In genomic region chr5:149128023-149128875, GRCh38 we compare ENCODE assay signal across 8 cellular contexts. TPM values are rescaled to one million over a fixed set of nuclear protein-coding genes. Genes with fewer than 3 reads are reported as not detected.
DNase-seq lines count a peak whose midpoint lies in the region; ATAC-seq and TF ChIP-seq lines count a peak whose summit lies in the region.

No MANE protein-coding gene starts in this region.

- H3K27me3 ChIP-seq in adipocyte (replicated peaks; ENCODE audit: control insufficient read depth, insufficient read depth, low read length) (no peaks in the 10 kb centered on the region), upper lobe of left lung (no peaks in the 10 kb centered on the region)

- peaks cover 58% of the 10 kb centered on the region for H3K4me1 ChIP-seq in adipocyte (ENCODE audit: control insufficient read depth, insufficient read depth, low read length)
- peaks cover 0 to 8% (median 2%) of the 10 kb centered on the region in 4 donors for H3K4me1 ChIP-seq in upper lobe of left lung

- H3K9me3 ChIP-seq in adipocyte (ENCODE audit: control insufficient read depth, low read length) = no peaks in the 10 kb centered on the region
- H3K9me3 ChIP-seq in upper lobe of left lung = no peaks in the 10 kb centered on the region

- no peak overlapping the region for H3K4me3 Mint-ChIP-seq in immature natural killer cell

- no peak for TF ChIP-seq POLR2A in upper lobe of left lung (IDR thresholded peaks at IDR 0.05)

- H3K36me3 ChIP-seq in adipocyte (ENCODE audit: control insufficient read depth, insufficient read depth, low read length, severe bottlenecking) (no peaks in the 10 kb centered on the region), upper lobe of left lung (no peaks in the 10 kb centered on the region)

- peak in 5 of 6 experiments; percentile 42 to 59 (median 45) for TF ChIP-seq CTCF in upper lobe of left lung (IDR thresholded peaks at IDR 0.05)

- H3K27me3 Mint-ChIP-seq in immature natural killer cell (ENCODE audit: low read depth in 3 of 3) = peaks cover 0 to 10% (median 4%) of the 10 kb centered on the region in 3 donors

- TF ChIP-seq EP300 in upper lobe of left lung (IDR thresholded peaks at IDR 0.05) = no peak

- peak in 1 of 2 donors; percentile 67 for ATAC-seq in upper lobe of left lung (ENCODE audit: low FRiP score in 2 of 2)

- H3K4me3 ChIP-seq in adipocyte (ENCODE audit: low read length) (no peak overlapping the region), upper lobe of left lung (no peak overlapping the region)

- H3K4me1 Mint-ChIP-seq in immature natural killer cell = no peaks in the 10 kb centered on the region

- no peaks in the 10 kb centered on the region for H3K9me3 Mint-ChIP-seq in immature natural killer cell

- no peak overlapping the region for H3K27ac ChIP-seq in upper lobe of left lung

- no peak overlapping the region for H3K27ac Mint-ChIP-seq in immature natural killer cell

- DNase-seq in COLO829 (ENCODE audit: low spot score) (peak; percentile 61), GM19238 (ENCODE audit: insufficient read length, low spot score) (peak; percentile 25), KBM-7 (peak; percentile 43), adipocyte (ENCODE audit: low read depth) (peak; percentile 65), iPS-NIHi7 (ENCODE audit: extremely low spot score) (peak; percentile 77), upper lobe of left lung (no peak), immature natural killer cell (no peak), activated gamma-delta T cell (lab: John Stamatoyannopoulos, UW) (no peak)

- whole genome bisulfite sequencing in upper lobe of left lung, 2 donors = 48 to 49% methylated on average over 13 of the region's 13 CpGs

- in situ Hi-C loops in KBM-7 (cut with MboI; ENCODE audit: low pct_unique_long_range_greater_than_20kb, low sequenced_read_pairs) = no loop called here

- peak overlapping the region; percentile 24 for H3K9ac ChIP-seq in adipocyte (ENCODE audit: low read length)

- H3K36me3 Mint-ChIP-seq in immature natural killer cell = no peaks in the 10 kb centered on the region

RNA-seq across cellular contexts. Expression of gene ABLIM3, which starts 13.0 kb away (rescaled TPM):
- total RNA-seq in upper lobe of left lung = 10 to 100 TPM in 5 of 6 donors, 1 to 10 TPM in 1; 7.2 to 38.0 (median 21.0) TPM
- polyA plus RNA-seq in immature natural killer cell = under 1 TPM in 2 of 3 donors, not detected in 1; 0.21 to 0.30 TPM

Comparison
In these comparisons a context has a peak if more than half of its experiments do, and no peak if none do; other contexts are left out.
1. DNase-seq: peak in COLO829 (single experiment), GM19238 (single experiment), KBM-7 (single experiment), adipocyte (single experiment) and iPS-NIHi7 (single experiment); none in upper lobe of left lung (0 of 2), immature natural killer cell (0 of 3) and activated gamma-delta T cell (single experiment).